10 cellular contexts compared by ENCODE assay signal in the genomic region with DNA sequence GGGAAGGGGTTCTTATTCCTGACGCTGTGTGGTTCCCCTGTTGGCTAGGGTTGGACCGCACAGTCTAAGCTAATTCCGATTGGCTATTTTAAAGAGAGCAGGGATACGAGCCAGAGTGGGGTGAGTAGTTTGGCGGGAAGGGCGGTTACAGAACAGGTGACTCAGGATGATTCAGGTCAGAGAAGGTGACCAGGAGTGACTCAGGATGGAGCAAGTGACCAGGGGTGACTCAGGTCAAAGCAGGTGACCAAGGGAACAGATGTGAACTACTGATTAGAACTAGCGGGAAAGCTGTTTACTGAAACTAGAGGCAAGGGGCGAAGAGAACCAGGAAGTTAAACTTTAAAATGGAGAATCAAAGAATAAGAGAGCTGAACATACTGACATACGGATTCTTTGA. TPM values are rescaled to one million over a fixed set of nuclear protein-coding genes. Genes with fewer than 3 reads are reported as not detected.
"Had no signal": no experiment of that assay in that cellular context is flagged by ENCODE, and none has a peak within 500 bp of the region (broad histone marks: within the 10 kb centered on the region; RNA-seq: fewer than 3 reads in every experiment).

No MANE protein-coding gene starts in this region.

RNA-seq across cellular contexts. Expression of gene NTNG1, which starts 24.1 kb away (rescaled TPM):
- total RNA-seq: activated CD4-positive, alpha-beta memory T cell treated with anti-CD3 and anti-CD28 coated beads for 36 hours; activated CD4-positive, alpha-beta T cell treated with anti-CD3 and anti-CD28 coated beads, Interleukin-2, amount 10 ng/mL, durations not matched to agents 24 days and 14 days; activated CD8-positive, alpha-beta T cell treated with anti-CD3 and anti-CD28 coated beads, Interleukin-2, amount 10 ng/mL, durations not matched to agents 7 days and 5 days; activated naive CD4-positive, alpha-beta T cell treated with anti-CD3 and anti-CD28 coated beads for 36 hours; activated T-helper 1 cell treated with anti-CD3 and anti-CD28 coated beads, Interleukin-12 subunit alpha, Interleukin-12 subunit beta, Interleukin-2, Interleukin-4 antibody, amounts not matched to agents 30 ng/mL and 10 ng/mL and 1 ng/mL, durations not matched to agents 14 hours and 24 hours and 36 hours; activated T-helper 2 cell treated with anti-CD3 and anti-CD28 coated beads, Interferon-gamma antibody, Interleukin-2, Interleukin-4, amounts not matched to agents 10 μg/mL and 5 μg/mL and 100 μg/mL, durations not matched to agents 14 hours and 24 hours and 36 hours; ascending aorta; endothelial cell of umbilical vein; T-helper 17 cell had no signal
- polyA plus RNA-seq: cardiac muscle cell, endothelial cell of umbilical vein had no signal
